18 cellular contexts compared by ENCODE assay signal in the genomic region with DNA sequence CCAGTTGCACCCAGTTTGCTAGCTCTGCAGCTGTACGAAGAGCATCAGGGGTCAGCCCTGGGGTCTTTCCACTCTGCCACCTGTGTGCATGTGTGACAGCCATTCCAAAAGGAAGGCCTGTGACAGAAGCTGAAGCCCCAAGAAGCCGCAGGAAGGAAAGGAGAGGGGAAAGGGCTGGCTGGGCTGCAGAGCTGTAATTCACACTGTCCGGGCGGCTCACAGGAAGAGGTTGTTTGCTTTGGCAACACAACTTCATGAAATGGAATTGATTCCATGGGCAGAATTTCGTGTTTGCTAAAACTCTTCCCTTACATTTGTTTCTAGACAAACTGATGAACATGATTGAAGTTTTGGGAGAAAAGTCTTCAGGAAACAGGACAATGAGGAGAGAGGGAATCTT. TPM values are rescaled to one million over a fixed set of nuclear protein-coding genes. Genes with fewer than 3 reads are reported as not detected.
DNase-seq lines count a peak whose midpoint lies in the region; ATAC-seq and TF ChIP-seq lines count a peak whose summit lies in the region.
"Had no signal": no experiment of that assay in that cellular context is flagged by ENCODE, and none has a peak within 500 bp of the region (broad histone marks: within the 10 kb centered on the region; RNA-seq: fewer than 3 reads in every experiment).

No MANE protein-coding gene starts in this region.

- no peaks in the 10 kb centered on the region for H3K9me3 Mint-ChIP-seq in activated CD8-positive, alpha-beta T cell treated with anti-CD3 and anti-CD28 coated beads for 36 hours
- H3K9me3 Mint-ChIP-seq in activated CD8-positive, alpha-beta T cell treated with anti-CD3 and anti-CD28 coated beads, Interleukin-2, amount 10 ng/mL, durations not matched to agents 7 days and 5 days (ENCODE audit: insufficient read depth) = no peaks in the 10 kb centered on the region
- H3K9me3 Mint-ChIP-seq: dendritic cell treated with granulocyte-macrophage colony-stimulating factor and Interleukin-4, amounts not matched to agents 40 ng/mL and 50 ng/mL, for 4 days; H9; IgD-negative memory B cell; type B pancreatic cell had no signal

- H3K36me3 ChIP-seq in stomach smooth muscle (ENCODE audit: control insufficient read depth in 2 of 2, insufficient read depth in 2 of 2, low read length in 2 of 2) (peaks cover 0 to 4% of the 10 kb centered on the region in 2 donors), tibial nerve (peaks cover 0 to 24% (median 0%) of the 10 kb centered on the region in 3 donors)

- no peak overlapping the region for H3K9ac ChIP-seq in stomach smooth muscle (ENCODE audit: low read length in 2 of 2)

- 34 to 60% methylated on average over 5 of the region's 5 CpGs for WGBS in tibial nerve, 2 donors

- POLR2A ChIA-PET in activated CD8-positive, alpha-beta T cell treated with anti-CD3 and anti-CD28 coated beads for 36 hours (lab: Charles Lee) = interaction anchor here (1.4 kb wide), 1 partner anchor 11 kb away, joined by 3 read pairs; no protein-coding TSS in a partner anchor
- POLR2A ChIA-PET in activated CD8-positive, alpha-beta T cell treated with anti-CD3 and anti-CD28 coated beads, Interleukin-2, amount 10 ng/mL, durations not matched to agents 7 days and 5 days (lab: Charles Lee) = no interaction called here

- TF ChIP-seq EP300 in tibial nerve (IDR thresholded peaks at IDR 0.05) = no peak

- no peak for TF ChIP-seq POLR2A in tibial nerve (IDR thresholded peaks at IDR 0.05)

- no peaks in the 10 kb centered on the region for H3K27me3 ChIP-seq in stomach smooth muscle (ENCODE audit: control insufficient read depth in 1 of 2, insufficient read depth in 2 of 2, low read length in 2 of 2)
- no peaks in the 10 kb centered on the region for H3K27me3 ChIP-seq in tibial nerve

- H3K9me3 ChIP-seq in stomach smooth muscle (ENCODE audit: control insufficient read depth in 2 of 2, low read length in 2 of 2) (no peaks in the 10 kb centered on the region), tibial nerve (no peaks in the 10 kb centered on the region)

- ATAC-seq in activated CD8-positive, alpha-beta T cell treated with anti-CD3 and anti-CD28 coated beads for 36 hours = no peak
- no peak for ATAC-seq in activated CD8-positive, alpha-beta T cell treated with anti-CD3 and anti-CD28 coated beads, Interleukin-2, amount 10 ng/mL, durations not matched to agents 7 days and 5 days
- ATAC-seq in left lobe of liver = peak; percentile 54
- no peak for ATAC-seq in HG03045 (IDR thresholded peaks at IDR 0.05; ENCODE audit: unreplicated experiment)

- no peak overlapping the region for H3K4me3 Mint-ChIP-seq in activated CD8-positive, alpha-beta T cell treated with anti-CD3 and anti-CD28 coated beads for 36 hours
- H3K4me3 Mint-ChIP-seq in activated CD8-positive, alpha-beta T cell treated with anti-CD3 and anti-CD28 coated beads, Interleukin-2, amount 10 ng/mL, durations not matched to agents 7 days and 5 days = no peak overlapping the region
- H3K4me3 Mint-ChIP-seq: dendritic cell treated with granulocyte-macrophage colony-stimulating factor and Interleukin-4, amounts not matched to agents 40 ng/mL and 50 ng/mL, for 4 days; H9; IgD-negative memory B cell; type B pancreatic cell had no signal

- CTCF ChIA-PET in activated CD8-positive, alpha-beta T cell treated with anti-CD3 and anti-CD28 coated beads for 36 hours (lab: Charles Lee) = interaction anchor here (1.7 kb wide), 1 partner anchor 9 kb away, joined by 7 read pairs; no protein-coding TSS in a partner anchor
- CTCF ChIA-PET in activated CD8-positive, alpha-beta T cell treated with anti-CD3 and anti-CD28 coated beads, Interleukin-2, amount 10 ng/mL, durations not matched to agents 7 days and 5 days (lab: Charles Lee) = interaction anchor here (0.9 kb wide), 1 partner anchor 10 kb away, joined by 3 read pairs; no protein-coding TSS in a partner anchor

- H3K36me3 Mint-ChIP-seq in activated CD8-positive, alpha-beta T cell treated with anti-CD3 and anti-CD28 coated beads for 36 hours (ENCODE audit: low read depth) = peaks cover 15% of the 10 kb centered on the region
- peaks cover 41% of the 10 kb centered on the region for H3K36me3 Mint-ChIP-seq in activated CD8-positive, alpha-beta T cell treated with anti-CD3 and anti-CD28 coated beads, Interleukin-2, amount 10 ng/mL, durations not matched to agents 7 days and 5 days (ENCODE audit: low read depth)

- no peak for TF ChIP-seq CTCF in activated CD8-positive, alpha-beta T cell treated with anti-CD3 and anti-CD28 coated beads for 36 hours (IDR thresholded peaks at IDR 0.05)
- no peak for TF ChIP-seq CTCF in tibial nerve (IDR thresholded peaks at IDR 0.05)

- H3K27ac ChIP-seq in caudate nucleus (ENCODE audit: low read depth, low read length) (peak overlapping the region; percentile 26), stomach smooth muscle (ENCODE audit: low read length) (peak overlapping the region; percentile 55), tibial nerve (no peak overlapping the region)

- H3K4me1 Mint-ChIP-seq in activated CD8-positive, alpha-beta T cell treated with anti-CD3 and anti-CD28 coated beads for 36 hours (ENCODE audit: low read depth) = peaks cover 37% of the 10 kb centered on the region
- H3K4me1 Mint-ChIP-seq in activated CD8-positive, alpha-beta T cell treated with anti-CD3 and anti-CD28 coated beads, Interleukin-2, amount 10 ng/mL, durations not matched to agents 7 days and 5 days (ENCODE audit: low read depth) = peaks cover 23% of the 10 kb centered on the region

- DNase-seq in activated CD8-positive, alpha-beta T cell treated with anti-CD3 and anti-CD28 coated beads for 36 hours = no peak
- no peak for DNase-seq in activated CD8-positive, alpha-beta T cell treated with anti-CD3 and anti-CD28 coated beads, Interleukin-2, amount 10 ng/mL, durations not matched to agents 7 days and 5 days
- DNase-seq in caudate nucleus (lab: John Stamatoyannopoulos, UW) = no peak
- no peak for DNase-seq in left lobe of liver (ENCODE audit: low spot score)
- DNase-seq in NCI-H1092 (lab: John Stamatoyannopoulos, UW) = no peak
- DNase-seq in tibial nerve (ENCODE audit: low spot score in 2 of 2) = no peak
- DNase-seq: ACHN; activated effector memory CD4-positive, alpha-beta T cell treated with anti-CD3 and anti-CD28 coated beads, Interleukin-2, amount 50 U/mL, for 16 hours; DMS79; H9; NCI-H1694; NCI-H774; retina had no signal

- intact Hi-C loops in activated CD8-positive, alpha-beta T cell treated with anti-CD3 and anti-CD28 coated beads for 36 hours (cut with micrococcal nuclease) = no loop called here

- H3K4me1 ChIP-seq in stomach smooth muscle (ENCODE audit: control insufficient read depth, insufficient read depth, low read length) = peaks cover 73% of the 10 kb centered on the region
- peaks cover 0 to 74% (median 17%) of the 10 kb centered on the region in 4 donors for H3K4me1 ChIP-seq in tibial nerve

- no peak overlapping the region for H3K4me3 ChIP-seq in stomach smooth muscle (ENCODE audit: low read length in 2 of 2)
- H3K4me3 ChIP-seq in tibial nerve = no peak overlapping the region

- no peaks in the 10 kb centered on the region for H3K27me3 Mint-ChIP-seq in activated CD8-positive, alpha-beta T cell treated with anti-CD3 and anti-CD28 coated beads for 36 hours
- H3K27me3 Mint-ChIP-seq in activated CD8-positive, alpha-beta T cell treated with anti-CD3 and anti-CD28 coated beads, Interleukin-2, amount 10 ng/mL, durations not matched to agents 7 days and 5 days (ENCODE audit: low read depth) = no peaks in the 10 kb centered on the region
- H3K27me3 Mint-ChIP-seq: dendritic cell treated with granulocyte-macrophage colony-stimulating factor and Interleukin-4, amounts not matched to agents 40 ng/mL and 50 ng/mL, for 4 days; IgD-negative memory B cell; type B pancreatic cell had no signal

- peak overlapping the region; percentile 42 for H3K27ac Mint-ChIP-seq in activated CD8-positive, alpha-beta T cell treated with anti-CD3 and anti-CD28 coated beads for 36 hours
- no peak overlapping the region for H3K27ac Mint-ChIP-seq in activated CD8-positive, alpha-beta T cell treated with anti-CD3 and anti-CD28 coated beads, Interleukin-2, amount 10 ng/mL, durations not matched to agents 7 days and 5 days
- H3K27ac Mint-ChIP-seq: dendritic cell treated with granulocyte-macrophage colony-stimulating factor and Interleukin-4, amounts not matched to agents 40 ng/mL and 50 ng/mL, for 4 days; IgD-negative memory B cell; type B pancreatic cell had no signal

RNA-seq across cellular contexts. Expression of gene TMEM204, which starts 14.8 kb away (rescaled TPM):
- 10 to 100 TPM; 12.9 to 14.3 TPM for total RNA-seq in activated CD8-positive, alpha-beta T cell treated with anti-CD3 and anti-CD28 coated beads for 36 hours
- total RNA-seq in activated CD8-positive, alpha-beta T cell treated with anti-CD3 and anti-CD28 coated beads, Interleukin-2, amount 10 ng/mL, durations not matched to agents 7 days and 5 days = 10 to 100 TPM; 35.1 to 35.6 TPM
- total RNA-seq in left lobe of liver (7.2 TPM), tibial nerve (10 to 100 TPM; 46.3 to 53.7 (median 48.9) TPM)
- total RNA-seq: H9 had no signal

RNA-seq across cellular contexts. Expression of gene TELO2, which starts 55.1 kb away (rescaled TPM):
- total RNA-seq in activated CD8-positive, alpha-beta T cell treated with anti-CD3 and anti-CD28 coated beads for 36 hours = 10 to 100 TPM; 59.1 to 62.1 TPM
- 10 to 100 TPM; 70.1 to 73.3 TPM for total RNA-seq in activated CD8-positive, alpha-beta T cell treated with anti-CD3 and anti-CD28 coated beads, Interleukin-2, amount 10 ng/mL, durations not matched to agents 7 days and 5 days
- total RNA-seq in left lobe of liver (36.4 TPM), tibial nerve (10 to 100 TPM; 37.1 to 84.6 (median 45.3) TPM)

RNA-seq across cellular contexts. Expression of gene PTX4, which starts 59.5 kb away (rescaled TPM):
- total RNA-seq in activated CD8-positive, alpha-beta T cell treated with anti-CD3 and anti-CD28 coated beads for 36 hours = not detected
- total RNA-seq in activated CD8-positive, alpha-beta T cell treated with anti-CD3 and anti-CD28 coated beads, Interleukin-2, amount 10 ng/mL, durations not matched to agents 7 days and 5 days = not detected
- not detected for total RNA-seq in left lobe of liver
- not detected for total RNA-seq in tibial nerve
- total RNA-seq: H9 had no signal

Comparison
In these comparisons a context has a peak if more than half of its experiments do, and no peak if none do; other contexts are left out.
1. H3K27ac ChIP-seq: peak in caudate nucleus (single experiment) and stomach smooth muscle (single experiment); none in tibial nerve (0 of 4).